Comparison of ENCODE assay signal across 8 cellular contexts in the genomic region with DNA sequence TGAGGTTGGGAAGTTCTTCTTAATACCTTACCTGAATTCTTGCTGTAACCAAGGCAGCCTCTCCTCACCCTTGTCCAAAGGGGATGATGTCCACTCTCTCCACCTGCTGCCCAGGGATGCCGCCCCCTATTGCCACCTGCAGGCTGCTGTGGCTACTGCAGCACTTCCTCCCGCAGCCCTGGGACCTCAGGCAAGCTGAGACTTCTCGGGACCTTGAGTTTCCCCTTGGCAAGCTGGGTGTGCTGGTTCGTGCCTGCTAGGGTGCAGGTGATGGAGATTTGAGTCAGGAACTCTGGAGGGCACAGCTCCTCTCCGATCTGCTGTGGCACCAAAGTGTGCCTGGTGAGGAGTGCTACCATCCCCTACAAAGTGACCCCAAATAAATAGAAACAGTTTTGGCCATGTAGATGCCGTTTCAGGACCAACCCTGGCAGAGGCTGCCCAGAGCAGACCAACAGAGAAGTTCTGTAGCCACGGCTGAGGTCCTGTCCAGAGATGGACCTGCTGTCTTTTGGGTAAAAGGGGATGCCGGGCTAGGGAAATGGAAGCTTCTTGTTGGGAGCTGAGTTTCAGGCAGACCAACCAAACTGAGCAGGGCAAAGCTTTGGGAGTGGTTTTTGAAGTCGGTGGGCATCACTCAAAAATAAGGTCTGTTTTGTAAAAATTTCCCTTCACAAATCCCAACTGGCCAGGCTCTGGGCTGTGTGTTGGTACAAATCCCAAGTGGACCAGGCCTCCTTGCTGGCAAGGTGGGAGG. TPM values are rescaled to one million over a fixed set of nuclear protein-coding genes. Genes with fewer than 3 reads are reported as not detected.
DNase-seq lines count a peak whose midpoint lies in the region; ATAC-seq and TF ChIP-seq lines count a peak whose summit lies in the region.

No MANE protein-coding gene starts in this region.

- H3K27me3 Mint-ChIP-seq in stimulated activated naive B cell treated with anti-CD40 and anti-IgM and Interleukin-4, amounts not matched to agents 10 μg/mL and 1 μg/mL and 100 μg/mL, for 72 hours = no peaks in the 10 kb centered on the region

- peaks cover 3% of the 10 kb centered on the region; the same call in 1 of the 2 replicates for H3K27me3 ChIP-seq in BJ (ENCODE audit: control insufficient read depth, insufficient read depth, low read length)
- no peaks in the 10 kb centered on the region for H3K27me3 ChIP-seq in H7 (ENCODE audit: control insufficient read depth, insufficient read depth, low read length)

- H3K4me3 Mint-ChIP-seq in stimulated activated naive B cell treated with anti-CD40 and anti-IgM and Interleukin-4, amounts not matched to agents 10 μg/mL and 1 μg/mL and 100 μg/mL, for 72 hours = peak overlapping the region; percentile 58 to 61

- peaks cover 48 to 68% of the 10 kb centered on the region in 2 donors for H3K4me1 Mint-ChIP-seq in stimulated activated naive B cell treated with anti-CD40 and anti-IgM and Interleukin-4, amounts not matched to agents 10 μg/mL and 1 μg/mL and 100 μg/mL, for 72 hours

- peak overlapping the region; percentile 82 for H3K27ac Mint-ChIP-seq in stimulated activated naive B cell treated with anti-CD40 and anti-IgM and Interleukin-4, amounts not matched to agents 10 μg/mL and 1 μg/mL and 100 μg/mL, for 72 hours

- H3K36me3 ChIP-seq in BJ (ENCODE audit: control insufficient read depth, insufficient read depth, low read length) (no peaks in the 10 kb centered on the region), H7 (replicated peaks; ENCODE audit: control insufficient read depth, insufficient read depth, low read length) (no peaks in the 10 kb centered on the region)

- peaks cover 34 to 65% of the 10 kb centered on the region in 2 donors for H3K36me3 Mint-ChIP-seq in stimulated activated naive B cell treated with anti-CD40 and anti-IgM and Interleukin-4, amounts not matched to agents 10 μg/mL and 1 μg/mL and 100 μg/mL, for 72 hours

- in situ Hi-C loops in astrocyte of the spinal cord (cut with HindIII; ENCODE audit: low sequenced_read_pairs) = no loop called here

- no peaks in the 10 kb centered on the region for H3K9me3 Mint-ChIP-seq in stimulated activated naive B cell treated with anti-CD40 and anti-IgM and Interleukin-4, amounts not matched to agents 10 μg/mL and 1 μg/mL and 100 μg/mL, for 72 hours

- ATAC-seq in stimulated activated naive B cell treated with anti-CD40 and anti-IgM and Interleukin-4, amounts not matched to agents 10 μg/mL and 1 μg/mL and 100 μg/mL, for 72 hours (replicated peaks) = peak; percentile 43 to 58

- H3K4me3 ChIP-seq in BJ (ENCODE audit: low read depth, low read length) = no peak overlapping the region
- H3K4me3 ChIP-seq in H7 (ENCODE audit: insufficient read depth, low read depth, low read length) = no peak overlapping the region
- no peak overlapping the region for H3K4me3 ChIP-seq in astrocyte of the spinal cord (ENCODE audit: low read depth, low read length)

- no peak for DNase-seq in BJ (ENCODE audit: low read depth)
- DNase-seq in H7 = peak; percentile 92
- peak; percentile 18 for DNase-seq in SHP77 treated with DMSO at 0.1 percent for 48 hours (lab: John Stamatoyannopoulos, UW)
- DNase-seq in astrocyte of the spinal cord (ENCODE audit: low read depth, low spot score) = peak; percentile 15
- peak; percentile 84 for DNase-seq in islet precursor cell
- DNase-seq in stimulated activated naive B cell treated with anti-CD40 and anti-IgM and Interleukin-4, amounts not matched to agents 10 μg/mL and 1 μg/mL and 100 μg/mL, for 72 hours = no peak
- DNase-seq in NCI-H2081 treated with DMSO at 0.1 percent for 48 hours (lab: John Stamatoyannopoulos, UW) = no peak
- no peak for DNase-seq in GOT3 (lab: John Stamatoyannopoulos, UW)

- TF ChIP-seq CTCF in BJ (IDR thresholded peaks at IDR 0.05; ENCODE audit: insufficient read depth, low read depth, low read length) (peak; percentile 93), astrocyte of the spinal cord (IDR thresholded peaks at IDR 0.05; ENCODE audit: low read depth, low read length) (peak; percentile 98)

- POLR2A ChIA-PET in BJ (lab: Charles Lee) = no interaction called here

- CTCF ChIA-PET in BJ (lab: Yijun Ruan, JAX) = interaction anchor here (0.6 to 5.2 kb wide), 24 partner anchors 8 to 433 kb away, joined by 3 to 39 read pairs (median 4); no protein-coding TSS in a partner anchor

RNA-seq across cellular contexts. Expression of gene RUNX3, which starts 31.7 kb away (rescaled TPM):
- 0.23 and 0.54 TPM in 2 replicates for polyA plus RNA-seq in BJ (2011; rRNA removed)
- 0.41 and 0.57 TPM in 2 replicates for polyA minus RNA-seq in BJ (2011; rRNA and poly(A)+ RNA removed)
- 1.3 and 3.5 TPM in 2 replicates for total RNA-seq in H7 (2014; rRNA removed; shearing (Covaris generic))

Comparison
In these comparisons a context has a peak if more than half of its experiments do, and no peak if none do; other contexts are left out.
1. DNase-seq: peak in H7 (single experiment), SHP77 treated with DMSO at 0.1 percent for 48 hours (single experiment), astrocyte of the spinal cord (single experiment) and islet precursor cell (single experiment); none in BJ (single experiment), stimulated activated naive B cell treated with anti-CD40 and anti-IgM and Interleukin-4, amounts not matched to agents 10 μg/mL and 1 μg/mL and 100 μg/mL, for 72 hours (single experiment), NCI-H2081 treated with DMSO at 0.1 percent for 48 hours (single experiment) and GOT3 (single experiment).